In the genomic region with DNA sequence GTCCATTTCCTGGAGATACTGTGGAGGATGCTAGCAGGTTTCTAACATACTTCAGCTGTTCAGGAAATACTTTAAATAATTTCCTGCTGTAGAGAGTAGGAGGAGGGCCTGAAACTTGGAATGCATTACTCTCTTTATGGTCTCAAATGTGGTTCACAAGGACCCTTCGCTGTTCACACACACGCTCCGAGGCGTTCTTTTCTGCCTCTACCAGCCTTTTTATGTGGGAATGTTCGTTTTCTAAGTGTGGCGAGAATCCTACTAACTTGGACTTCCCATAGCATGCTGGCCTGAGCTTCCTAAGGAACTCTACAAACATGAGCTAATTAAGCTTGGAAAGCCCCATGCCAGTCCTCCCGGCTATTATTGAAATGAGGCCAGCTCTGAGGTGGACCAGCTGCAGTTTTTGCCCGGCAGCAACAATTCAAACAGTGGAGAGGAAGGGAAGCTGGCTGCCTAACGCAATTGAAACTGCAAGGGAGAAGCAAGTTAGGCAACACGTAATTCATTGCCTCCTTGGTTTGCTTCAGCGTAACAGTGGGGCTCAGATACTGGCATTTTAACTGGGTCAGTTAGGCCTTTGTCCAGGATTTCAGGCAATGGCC, we compare ENCODE assay signal across 9 cellular contexts. TPM values are rescaled to one million over a fixed set of nuclear protein-coding genes. Genes with fewer than 3 reads are reported as not detected.
DNase-seq lines count a peak whose midpoint lies in the region; ATAC-seq and TF ChIP-seq lines count a peak whose summit lies in the region.
"Had no signal": no experiment of that assay in that cellular context is flagged by ENCODE, and none has a peak within 500 bp of the region (broad histone marks: within the 10 kb centered on the region; RNA-seq: fewer than 3 reads in every experiment).

No MANE protein-coding gene starts in this region.

- no peaks in the 10 kb centered on the region for H3K36me3 Mint-ChIP-seq in endothelial cell (ENCODE audit: low read depth, unreplicated experiment)
- peaks cover 1% of the 10 kb centered on the region for H3K36me3 Mint-ChIP-seq in activated CD8-positive, alpha-beta memory T cell treated with anti-CD3 and anti-CD28 coated beads, Interleukin-2, amount 10 ng/mL, durations not matched to agents 7 days and 5 days
- H3K36me3 Mint-ChIP-seq: CD4-positive, CD25-positive, alpha-beta regulatory T cell had no signal

- H3K4me3 ChIP-seq in A673 (ENCODE audit: low read depth, low read length, poor library complexity, severe bottlenecking), result peak overlapping the region; percentile 5

- peak overlapping the region; percentile 93 for H3K27ac Mint-ChIP-seq in endothelial cell (ENCODE audit: unreplicated experiment)
- H3K27ac Mint-ChIP-seq in activated CD8-positive, alpha-beta memory T cell treated with anti-CD3 and anti-CD28 coated beads, Interleukin-2, amount 10 ng/mL, durations not matched to agents 7 days and 5 days, result no peak overlapping the region
- H3K27ac Mint-ChIP-seq: CD4-positive, CD25-positive, alpha-beta regulatory T cell had no signal

- peaks cover 15% of the 10 kb centered on the region for H3K4me1 Mint-ChIP-seq in endothelial cell (ENCODE audit: unreplicated experiment)
- peaks cover 6% of the 10 kb centered on the region for H3K4me1 Mint-ChIP-seq in activated CD8-positive, alpha-beta memory T cell treated with anti-CD3 and anti-CD28 coated beads, Interleukin-2, amount 10 ng/mL, durations not matched to agents 7 days and 5 days

- no peaks in the 10 kb centered on the region for H3K27me3 ChIP-seq in A673 (replicated peaks; ENCODE audit: insufficient read depth, low read depth, low read length, poor library complexity)

- H3K36me3 ChIP-seq in A673 (ENCODE audit: insufficient read depth, low read length, poor library complexity, severe bottlenecking), result no peaks in the 10 kb centered on the region

- H3K27ac ChIP-seq in A673 (ENCODE audit: low read depth, low read length, poor library complexity, severe bottlenecking), result peak overlapping the region; percentile 90

- no peak overlapping the region for H3K4me3 Mint-ChIP-seq in endothelial cell (ENCODE audit: unreplicated experiment)
- H3K4me3 Mint-ChIP-seq in activated CD8-positive, alpha-beta memory T cell treated with anti-CD3 and anti-CD28 coated beads, Interleukin-2, amount 10 ng/mL, durations not matched to agents 7 days and 5 days, result no peak overlapping the region
- H3K4me3 Mint-ChIP-seq: CD4-positive, CD25-positive, alpha-beta regulatory T cell had no signal

- CTCF ChIA-PET in A673 (lab: Charles Lee), result interaction anchor here (0.6 kb wide), 1 partner anchor 850 kb away, joined by 3 read pairs; no protein-coding TSS in a partner anchor
- CTCF ChIA-PET in activated CD8-positive, alpha-beta memory T cell treated with anti-CD3 and anti-CD28 coated beads, Interleukin-2, amount 10 ng/mL, durations not matched to agents 7 days and 5 days (lab: Charles Lee), result interaction anchor here (0.7 to 1.1 kb wide), 3 partner anchors 376 to 433 kb away, joined by 3 to 4 read pairs (median 4); no protein-coding TSS in a partner anchor

- BruUV-seq in A673 (replicated peaks; lab: Mats Ljungman, UMichigan), result no TSS peak

- no peak for TF ChIP-seq CTCF in A673 (conservative IDR thresholded peaks at IDR 0.05; ENCODE audit: low read depth, low read length)
- TF ChIP-seq CTCF in endothelial cell (IDR thresholded peaks at IDR 0.05; ENCODE audit: unreplicated experiment), result no peak

- POLR2A ChIA-PET in A673 (lab: Charles Lee; ENCODE audit: low non-redundant PET), result interaction anchor here (0.6 kb wide), 1 partner anchor 10 kb away, joined by 3 read pairs; no protein-coding TSS in a partner anchor

- peaks cover 2% of the 10 kb centered on the region for H3K27me3 Mint-ChIP-seq in endothelial cell (ENCODE audit: unreplicated experiment)
- H3K27me3 Mint-ChIP-seq in activated CD8-positive, alpha-beta memory T cell treated with anti-CD3 and anti-CD28 coated beads, Interleukin-2, amount 10 ng/mL, durations not matched to agents 7 days and 5 days, result peaks cover 6% of the 10 kb centered on the region

- DNase-seq in A673 (ENCODE audit: low spot score) (peak; percentile 81), MV-4-11 (lab: John Stamatoyannopoulos, UW) (peak; percentile 70), endothelial cell (ENCODE audit: low spot score) (no peak), midbrain (lab: John Stamatoyannopoulos, UW) (peak; percentile 34)
- no peak for DNase-seq in activated CD8-positive, alpha-beta memory T cell treated with anti-CD3 and anti-CD28 coated beads, Interleukin-2, amount 10 ng/mL, durations not matched to agents 7 days and 5 days
- DNase-seq: CD4-positive, CD25-positive, alpha-beta regulatory T cell had no signal

- no peak for ATAC-seq in activated CD8-positive, alpha-beta memory T cell treated with anti-CD3 and anti-CD28 coated beads, Interleukin-2, amount 10 ng/mL, durations not matched to agents 7 days and 5 days
- ATAC-seq in HG03045 (IDR thresholded peaks at IDR 0.05; ENCODE audit: unreplicated experiment) (no peak), GM19397 (IDR thresholded peaks at IDR 0.05; ENCODE audit: unreplicated experiment) (no peak), GM18517 (IDR thresholded peaks at IDR 0.05; ENCODE audit: unreplicated experiment) (no peak)

- H3K9me3 ChIP-seq in A673 (ENCODE audit: low read depth, low read length, poor library complexity, severe bottlenecking), result no peaks in the 10 kb centered on the region

- peaks cover 24% of the 10 kb centered on the region for H3K4me1 ChIP-seq in A673 (ENCODE audit: insufficient read depth, low read length, poor library complexity, severe bottlenecking)

- H3K9me3 Mint-ChIP-seq in endothelial cell (ENCODE audit: unreplicated experiment), result no peaks in the 10 kb centered on the region
- no peaks in the 10 kb centered on the region for H3K9me3 Mint-ChIP-seq in activated CD8-positive, alpha-beta memory T cell treated with anti-CD3 and anti-CD28 coated beads, Interleukin-2, amount 10 ng/mL, durations not matched to agents 7 days and 5 days (ENCODE audit: low read depth)
- H3K9me3 Mint-ChIP-seq: CD4-positive, CD25-positive, alpha-beta regulatory T cell had no signal

- intact Hi-C loops in A673 (cut with micrococcal nuclease; ENCODE audit: unreplicated experiment), result loop anchor here (10.0 kb wide), 1 partner anchor 150 kb away; no protein-coding TSS in a partner anchor

RNA-seq across cellular contexts. Expression of a gene that starts 18.9 kb away (rescaled TPM):
- total RNA-seq in A673 (2021) (481 and 486 TPM in 2 replicates), endothelial cell (ENCODE audit: unreplicated experiment) (104 TPM)
- 100 to 1,000 TPM; 246 to 321 TPM for total RNA-seq in activated CD8-positive, alpha-beta memory T cell treated with anti-CD3 and anti-CD28 coated beads, Interleukin-2, amount 10 ng/mL, durations not matched to agents 7 days and 5 days

RNA-seq across cellular contexts. Expression of a gene that starts 58.1 kb away (rescaled TPM):
- 12.5 and 17.4 TPM in 2 replicates for total RNA-seq in A673 (2021)
- 6.7 TPM for total RNA-seq in endothelial cell (ENCODE audit: unreplicated experiment)
- total RNA-seq in activated CD8-positive, alpha-beta memory T cell treated with anti-CD3 and anti-CD28 coated beads, Interleukin-2, amount 10 ng/mL, durations not matched to agents 7 days and 5 days, result 10 to 100 TPM in 1 of 2 experiments, 1 to 10 TPM in 1; 8.8 to 10.7 TPM

Comparison
In these comparisons a context has a peak if more than half of its experiments do, and no peak if none do; other contexts are left out.
1. DNase-seq: peak in A673 (single experiment), MV-4-11 (single experiment) and midbrain (single experiment); none in endothelial cell (single experiment) and activated CD8-positive, alpha-beta memory T cell treated with anti-CD3 and anti-CD28 coated beads, Interleukin-2, amount 10 ng/mL, durations not matched to agents 7 days and 5 days (single experiment).